In the genomic region with DNA sequence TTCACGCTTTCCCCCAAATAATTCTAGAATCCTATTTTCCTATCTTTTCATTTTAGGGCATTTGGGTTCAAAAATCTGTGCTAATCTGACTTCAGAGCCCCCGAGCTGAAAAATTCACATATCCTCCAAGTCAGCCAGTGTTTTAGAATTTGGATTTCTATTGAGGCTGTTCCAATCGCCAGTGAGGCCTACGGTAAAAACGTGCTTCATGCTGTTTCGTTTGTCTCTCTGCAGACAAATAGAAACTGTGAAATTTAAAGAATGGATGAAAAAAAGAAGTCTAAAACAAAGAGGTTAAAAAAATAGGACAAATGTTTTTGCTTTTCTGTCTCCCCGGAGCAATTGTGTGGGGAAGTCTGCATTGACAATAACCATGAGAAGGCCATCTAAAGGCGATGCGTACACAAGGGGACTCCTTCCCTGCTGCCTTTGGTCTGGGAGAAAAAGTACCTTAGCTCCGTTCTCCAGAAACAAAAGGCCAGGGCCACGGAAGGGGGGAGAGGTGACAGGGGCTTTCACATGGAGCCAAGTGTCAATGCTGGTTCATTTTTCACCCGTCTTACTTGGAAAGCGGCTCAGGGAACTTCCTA, we compare ENCODE assay signal across 1 cellular context.
TF ChIP-seq lines count a peak whose summit lies in the region.

No MANE protein-coding gene starts in this region.

TF ChIP-seq in GM23338, 12 proteins besides CTCF, POLR2A, EP300 and RAD21:
- TF ChIP-seq, protein P1, sequence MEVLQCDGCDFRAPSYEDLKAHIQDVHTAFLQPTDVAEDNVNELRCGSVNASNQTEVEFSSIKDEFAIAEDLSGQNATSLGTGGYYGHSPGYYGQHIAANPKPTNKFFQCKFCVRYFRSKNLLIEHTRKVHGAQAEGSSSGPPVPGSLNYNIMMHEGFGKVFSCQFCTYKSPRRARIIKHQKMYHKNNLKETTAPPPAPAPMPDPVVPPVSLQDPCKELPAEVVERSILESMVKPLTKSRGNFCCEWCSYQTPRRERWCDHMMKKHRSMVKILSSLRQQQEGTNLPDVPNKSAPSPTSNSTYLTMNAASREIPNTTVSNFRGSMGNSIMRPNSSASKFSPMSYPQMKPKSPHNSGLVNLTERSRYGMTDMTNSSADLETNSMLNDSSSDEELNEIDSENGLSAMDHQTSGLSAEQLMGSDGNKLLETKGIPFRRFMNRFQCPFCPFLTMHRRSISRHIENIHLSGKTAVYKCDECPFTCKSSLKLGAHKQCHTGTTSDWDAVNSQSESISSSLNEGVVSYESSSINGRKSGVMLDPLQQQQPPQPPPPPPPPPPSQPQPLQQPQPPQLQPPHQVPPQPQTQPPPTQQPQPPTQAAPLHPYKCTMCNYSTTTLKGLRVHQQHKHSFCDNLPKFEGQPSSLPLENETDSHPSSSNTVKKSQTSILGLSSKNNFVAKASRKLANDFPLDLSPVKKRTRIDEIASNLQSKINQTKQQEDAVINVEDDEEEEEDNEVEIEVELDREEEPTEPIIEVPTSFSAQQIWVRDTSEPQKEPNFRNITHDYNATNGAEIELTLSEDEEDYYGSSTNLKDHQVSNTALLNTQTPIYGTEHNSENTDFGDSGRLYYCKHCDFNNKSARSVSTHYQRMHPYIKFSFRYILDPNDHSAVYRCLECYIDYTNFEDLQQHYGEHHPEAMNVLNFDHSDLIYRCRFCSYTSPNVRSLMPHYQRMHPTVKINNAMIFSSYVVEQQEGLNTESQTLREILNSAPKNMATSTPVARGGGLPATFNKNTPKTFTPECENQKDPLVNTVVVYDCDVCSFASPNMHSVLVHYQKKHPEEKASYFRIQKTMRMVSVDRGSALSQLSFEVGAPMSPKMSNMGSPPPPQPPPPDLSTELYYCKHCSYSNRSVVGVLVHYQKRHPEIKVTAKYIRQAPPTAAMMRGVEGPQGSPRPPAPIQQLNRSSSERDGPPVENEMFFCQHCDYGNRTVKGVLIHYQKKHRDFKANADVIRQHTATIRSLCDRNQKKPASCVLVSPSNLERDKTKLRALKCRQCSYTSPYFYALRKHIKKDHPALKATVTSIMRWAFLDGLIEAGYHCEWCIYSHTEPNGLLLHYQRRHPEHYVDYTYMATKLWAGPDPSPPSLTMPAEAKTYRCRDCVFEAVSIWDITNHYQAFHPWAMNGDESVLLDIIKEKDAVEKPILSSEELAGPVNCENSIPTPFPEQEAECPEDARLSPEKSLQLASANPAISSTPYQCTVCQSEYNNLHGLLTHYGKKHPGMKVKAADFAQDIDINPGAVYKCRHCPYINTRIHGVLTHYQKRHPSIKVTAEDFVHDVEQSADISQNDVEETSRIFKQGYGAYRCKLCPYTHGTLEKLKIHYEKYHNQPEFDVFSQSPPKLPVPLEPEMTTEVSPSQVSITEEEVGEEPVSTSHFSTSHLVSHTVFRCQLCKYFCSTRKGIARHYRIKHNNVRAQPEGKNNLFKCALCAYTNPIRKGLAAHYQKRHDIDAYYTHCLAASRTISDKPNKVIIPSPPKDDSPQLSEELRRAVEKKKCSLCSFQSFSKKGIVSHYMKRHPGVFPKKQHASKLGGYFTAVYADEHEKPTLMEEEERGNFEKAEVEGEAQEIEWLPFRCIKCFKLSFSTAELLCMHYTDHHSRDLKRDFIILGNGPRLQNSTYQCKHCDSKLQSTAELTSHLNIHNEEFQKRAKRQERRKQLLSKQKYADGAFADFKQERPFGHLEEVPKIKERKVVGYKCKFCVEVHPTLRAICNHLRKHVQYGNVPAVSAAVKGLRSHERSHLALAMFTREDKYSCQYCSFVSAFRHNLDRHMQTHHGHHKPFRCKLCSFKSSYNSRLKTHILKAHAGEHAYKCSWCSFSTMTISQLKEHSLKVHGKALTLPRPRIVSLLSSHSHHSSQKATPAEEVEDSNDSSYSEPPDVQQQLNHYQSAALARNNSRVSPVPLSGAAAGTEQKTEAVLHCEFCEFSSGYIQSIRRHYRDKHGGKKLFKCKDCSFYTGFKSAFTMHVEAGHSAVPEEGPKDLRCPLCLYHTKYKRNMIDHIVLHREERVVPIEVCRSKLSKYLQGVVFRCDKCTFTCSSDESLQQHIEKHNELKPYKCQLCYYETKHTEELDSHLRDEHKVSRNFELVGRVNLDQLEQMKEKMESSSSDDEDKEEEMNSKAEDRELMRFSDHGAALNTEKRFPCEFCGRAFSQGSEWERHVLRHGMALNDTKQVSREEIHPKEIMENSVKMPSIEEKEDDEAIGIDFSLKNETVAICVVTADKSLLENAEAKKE (CRISPR knock-in tag; IDR thresholded peaks at IDR 0.05) = no peak
- TF ChIP-seq POLR2AphosphoS5 (IDR thresholded peaks at IDR 0.05; ENCODE audit: low read depth) (no peak), EZH2 (IDR thresholded peaks at IDR 0.05; ENCODE audit: low read depth, unreplicated experiment) (peak; percentile 47)
